In the genomic region with DNA sequence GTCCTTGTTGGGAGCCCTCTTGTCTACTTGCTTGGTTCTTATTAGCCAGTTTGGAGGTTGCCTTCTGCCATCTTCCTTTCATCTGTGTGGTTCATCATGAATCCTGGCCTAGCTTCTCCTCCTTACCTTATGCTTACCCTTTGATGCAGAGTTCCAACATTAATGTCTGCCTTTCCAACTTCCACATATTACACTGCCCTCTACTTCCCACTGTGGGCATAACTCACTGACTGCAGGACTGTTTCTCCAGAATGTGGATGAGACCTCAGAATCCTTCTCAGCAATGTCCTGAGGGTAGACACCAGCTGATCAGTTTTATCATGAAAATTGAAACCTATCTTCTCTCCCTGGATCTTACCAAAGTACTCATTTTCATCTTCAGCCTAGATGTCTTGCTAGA, we compare ENCODE assay signal across 13 cellular contexts.
DNase-seq lines count a peak whose midpoint lies in the region; ATAC-seq and TF ChIP-seq lines count a peak whose summit lies in the region.
"Had no signal": no experiment of that assay in that cellular context is flagged by ENCODE, and none has a peak within 500 bp of the region (broad histone marks: within the 10 kb centered on the region; RNA-seq: fewer than 3 reads in every experiment).

No MANE protein-coding gene starts in this region.

- no peak overlapping the region for H2AFZ ChIP-seq in SK-N-SH (ENCODE audit: low read depth)

- DNase-seq in SK-N-SH (no peak), WERI-Rb-1 (no peak), foreskin melanocyte (peak; percentile 31), testis (peak; percentile 17), psoas muscle (no peak)
- DNase-seq in stimulated activated CD4-positive, alpha-beta T cell treated with anti-CD3 and anti-CD28 coated beads, Interleukin-4, amount 100 ng/mL, for 4 hours: no peak
- DNase-seq: GF-D8; KBM-7; naive thymus-derived CD8-positive, alpha-beta T cell; spleen; uterus had no signal

- H3K36me3 ChIP-seq in SK-N-SH (replicated peaks in 1 of 2; ENCODE audit: control insufficient read depth in 1 of 2, insufficient read depth in 2 of 2, low read length in 1 of 2) (no peaks in the 10 kb centered on the region), WERI-Rb-1 (no peaks in the 10 kb centered on the region), testis (ENCODE audit: low read depth, missing control alignments) (no peaks in the 10 kb centered on the region), psoas muscle (ENCODE audit: insufficient read depth in 1 of 2, low read depth in 1 of 2) (no peaks in the 10 kb centered on the region)
- H3K36me3 ChIP-seq: spleen, uterus had no signal

- peak; percentile 37 for TF ChIP-seq RAD21 in SK-N-SH (IDR thresholded peaks at IDR 0.05; ENCODE audit: low read length)

- H4K20me1 ChIP-seq in SK-N-SH (ENCODE audit: insufficient read depth): no peaks in the 10 kb centered on the region

- no peak for ATAC-seq in SK-N-SH treated with all-trans-retinoic acid at 6 μM for 48 hours
- no peak for ATAC-seq in psoas muscle
- ATAC-seq in HG03521 (IDR thresholded peaks at IDR 0.05; ENCODE audit: unreplicated experiment): no peak
- ATAC-seq: naive thymus-derived CD8-positive, alpha-beta T cell had no signal

- intact Hi-C loops in testis (cut with DNase I; ENCODE audit: low total_unique reads): no loop called here
- intact Hi-C loops in psoas muscle (cut with DNase I): loop anchor here (5.0 to 10.0 kb wide), 2 partner anchors 518 to 520 kb away; partner anchors contain the start of gene ZNF503 (in 2 of the 2)

- H3K9me2 ChIP-seq in SK-N-SH: no peaks in the 10 kb centered on the region

- no peak for TF ChIP-seq POLR2A in testis (IDR thresholded peaks at IDR 0.05)

- no peak for TF ChIP-seq CTCF in SK-N-SH (IDR thresholded peaks at IDR 0.05)
- TF ChIP-seq CTCF in WERI-Rb-1 (IDR thresholded peaks at IDR 0.05; ENCODE audit: low read depth, low read length): peak; percentile 40; the same call in 1 of the 2 replicates
- no peak for TF ChIP-seq CTCF in testis (IDR thresholded peaks at IDR 0.05)
- no peak for TF ChIP-seq CTCF in psoas muscle (IDR thresholded peaks at IDR 0.05)

- no peak for TF ChIP-seq EP300 in SK-N-SH (IDR thresholded peaks at IDR 0.05; ENCODE audit: borderline replicate concordance in 1 of 2, low read depth in 1 of 2, low read length in 1 of 2)

- no peaks in the 10 kb centered on the region; the same call in 1 of the 2 replicates for H3K27me3 ChIP-seq in SK-N-SH (ENCODE audit: insufficient read depth)
- no peaks in the 10 kb centered on the region for H3K27me3 ChIP-seq in WERI-Rb-1 (ENCODE audit: insufficient read depth, low read depth, severe bottlenecking)
- H3K27me3 ChIP-seq in testis: no peaks in the 10 kb centered on the region
- H3K27me3 ChIP-seq in psoas muscle (ENCODE audit: insufficient read depth in 3 of 3, low read length in 2 of 3): peaks cover 0 to 2% (median 0%) of the 10 kb centered on the region in 3 donors
- H3K27me3 ChIP-seq: spleen, uterus had no signal

- POLR2A ChIA-PET in SK-N-SH (lab: Yijun Ruan, JAX): no interaction called here

- H3K4me3 ChIP-seq in SK-N-SH (ENCODE audit: low read depth in 2 of 2, low read length in 1 of 2) (no peak overlapping the region), WERI-Rb-1 (ENCODE audit: low read depth, low read length) (no peak overlapping the region), testis (no peak overlapping the region), psoas muscle (no peak overlapping the region)
- H3K4me3 ChIP-seq: spleen, uterus had no signal

- H3K27ac ChIP-seq in SK-N-SH (ENCODE audit: low read depth in 2 of 2, low read length in 1 of 2) (no peak overlapping the region), WERI-Rb-1 (no peak overlapping the region), testis (no peak overlapping the region), psoas muscle (no peak overlapping the region)
- H3K27ac ChIP-seq: spleen, uterus had no signal

- no peaks in the 10 kb centered on the region for H3K79me2 ChIP-seq in SK-N-SH (ENCODE audit: insufficient read depth)

- CTCF ChIA-PET in SK-N-SH (lab: Yijun Ruan, JAX): interaction anchor here (1.6 kb wide), 1 partner anchor 11 kb away, joined by 4 read pairs; no protein-coding TSS in a partner anchor

- H3K9me3 ChIP-seq in SK-N-SH: no peaks in the 10 kb centered on the region
- H3K9me3 ChIP-seq in WERI-Rb-1 (ENCODE audit: severe bottlenecking): no peaks in the 10 kb centered on the region
- no peaks in the 10 kb centered on the region for H3K9me3 ChIP-seq in testis
- no peaks in the 10 kb centered on the region for H3K9me3 ChIP-seq in psoas muscle
- H3K9me3 ChIP-seq: spleen, uterus had no signal

- no peaks in the 10 kb centered on the region for H3K4me1 ChIP-seq in SK-N-SH (ENCODE audit: control insufficient read depth in 1 of 2, insufficient read depth in 2 of 2, low read depth in 1 of 2, low read length in 1 of 2)
- no peaks in the 10 kb centered on the region for H3K4me1 ChIP-seq in testis
- no peaks in the 10 kb centered on the region for H3K4me1 ChIP-seq in psoas muscle
- H3K4me1 ChIP-seq: spleen had no signal

- H3K9ac ChIP-seq in SK-N-SH: no peak overlapping the region

- H3F3A ChIP-seq in SK-N-SH (replicated peaks; ENCODE audit: insufficient read depth): no peaks in the 10 kb centered on the region

- H3K4me2 ChIP-seq in SK-N-SH: no peak overlapping the region

TF ChIP-seq in SK-N-SH, 30 proteins besides CTCF, POLR2A, EP300 and RAD21:
- TF ChIP-seq GATA2 (CRISPR knock-in tag; IDR thresholded peaks at IDR 0.05) (no peak), ELF1 (IDR thresholded peaks at IDR 0.05) (no peak), MXI1 (IDR thresholded peaks at IDR 0.05; ENCODE audit: low read depth, low read length) (no peak), SMC3 (IDR thresholded peaks at IDR 0.05; ENCODE audit: low read depth, low read length) (0 out of 2 replicates have a peak, but pooled peaks have one; percentile 4), RFX5 (IDR thresholded peaks at IDR 0.05; ENCODE audit: low read length) (no peak), MAX (IDR thresholded peaks at IDR 0.05; ENCODE audit: low read depth) (no peak), MEF2A (IDR thresholded peaks at IDR 0.05; ENCODE audit: borderline replicate concordance, low read depth) (no peak)

TF ChIP-seq in SK-N-SH treated with all-trans-retinoic acid at 6 μM for 48 hours, 23 proteins besides CTCF, POLR2A, EP300 and RAD21:
- TF ChIP-seq, protein P1, sequence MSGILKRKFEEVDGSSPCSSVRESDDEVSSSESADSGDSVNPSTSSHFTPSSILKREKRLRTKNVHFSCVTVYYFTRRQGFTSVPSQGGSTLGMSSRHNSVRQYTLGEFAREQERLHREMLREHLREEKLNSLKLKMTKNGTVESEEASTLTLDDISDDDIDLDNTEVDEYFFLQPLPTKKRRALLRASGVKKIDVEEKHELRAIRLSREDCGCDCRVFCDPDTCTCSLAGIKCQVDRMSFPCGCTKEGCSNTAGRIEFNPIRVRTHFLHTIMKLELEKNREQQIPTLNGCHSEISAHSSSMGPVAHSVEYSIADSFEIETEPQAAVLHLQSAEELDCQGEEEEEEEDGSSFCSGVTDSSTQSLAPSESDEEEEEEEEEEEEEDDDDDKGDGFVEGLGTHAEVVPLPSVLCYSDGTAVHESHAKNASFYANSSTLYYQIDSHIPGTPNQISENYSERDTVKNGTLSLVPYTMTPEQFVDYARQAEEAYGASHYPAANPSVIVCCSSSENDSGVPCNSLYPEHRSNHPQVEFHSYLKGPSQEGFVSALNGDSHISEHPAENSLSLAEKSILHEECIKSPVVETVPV (CRISPR knock-in tag; IDR thresholded peaks at IDR 0.05): no peak
- TF ChIP-seq SNAI2 (CRISPR knock-in tag; IDR thresholded peaks at IDR 0.05) (no peak), ZNF8 (CRISPR knock-in tag; IDR thresholded peaks at IDR 0.05) (no peak), TCF4 (CRISPR knock-in tag; IDR thresholded peaks at IDR 0.05; ENCODE audit: borderline replicate concordance) (no peak), BACH2 (CRISPR knock-in tag; IDR thresholded peaks at IDR 0.05; ENCODE audit: borderline replicate concordance) (no peak), ZNF565 (CRISPR knock-in tag; conservative IDR thresholded peaks at IDR 0.05; ENCODE audit: low read depth) (no peak)
- TF ChIP-seq, protein P2, sequence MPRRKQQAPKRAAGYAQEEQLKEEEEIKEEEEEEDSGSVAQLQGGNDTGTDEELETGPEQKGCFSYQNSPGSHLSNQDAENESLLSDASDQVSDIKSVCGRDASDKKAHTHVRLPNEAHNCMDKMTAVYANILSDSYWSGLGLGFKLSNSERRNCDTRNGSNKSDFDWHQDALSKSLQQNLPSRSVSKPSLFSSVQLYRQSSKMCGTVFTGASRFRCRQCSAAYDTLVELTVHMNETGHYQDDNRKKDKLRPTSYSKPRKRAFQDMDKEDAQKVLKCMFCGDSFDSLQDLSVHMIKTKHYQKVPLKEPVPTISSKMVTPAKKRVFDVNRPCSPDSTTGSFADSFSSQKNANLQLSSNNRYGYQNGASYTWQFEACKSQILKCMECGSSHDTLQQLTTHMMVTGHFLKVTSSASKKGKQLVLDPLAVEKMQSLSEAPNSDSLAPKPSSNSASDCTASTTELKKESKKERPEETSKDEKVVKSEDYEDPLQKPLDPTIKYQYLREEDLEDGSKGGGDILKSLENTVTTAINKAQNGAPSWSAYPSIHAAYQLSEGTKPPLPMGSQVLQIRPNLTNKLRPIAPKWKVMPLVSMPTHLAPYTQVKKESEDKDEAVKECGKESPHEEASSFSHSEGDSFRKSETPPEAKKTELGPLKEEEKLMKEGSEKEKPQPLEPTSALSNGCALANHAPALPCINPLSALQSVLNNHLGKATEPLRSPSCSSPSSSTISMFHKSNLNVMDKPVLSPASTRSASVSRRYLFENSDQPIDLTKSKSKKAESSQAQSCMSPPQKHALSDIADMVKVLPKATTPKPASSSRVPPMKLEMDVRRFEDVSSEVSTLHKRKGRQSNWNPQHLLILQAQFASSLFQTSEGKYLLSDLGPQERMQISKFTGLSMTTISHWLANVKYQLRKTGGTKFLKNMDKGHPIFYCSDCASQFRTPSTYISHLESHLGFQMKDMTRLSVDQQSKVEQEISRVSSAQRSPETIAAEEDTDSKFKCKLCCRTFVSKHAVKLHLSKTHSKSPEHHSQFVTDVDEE (CRISPR knock-in tag; IDR thresholded peaks at IDR 0.05): no peak

Comparison
In these comparisons a context has a peak if more than half of its experiments do, and no peak if none do; other contexts are left out.
1. DNase-seq: peak in foreskin melanocyte (single experiment) and testis (single experiment); none in SK-N-SH (single experiment), WERI-Rb-1 (single experiment), psoas muscle (0 of 2) and stimulated activated CD4-positive, alpha-beta T cell treated with anti-CD3 and anti-CD28 coated beads, Interleukin-4, amount 100 ng/mL, for 4 hours (0 of 2).